23 cellular contexts compared by ENCODE assay signal in the genomic region with DNA sequence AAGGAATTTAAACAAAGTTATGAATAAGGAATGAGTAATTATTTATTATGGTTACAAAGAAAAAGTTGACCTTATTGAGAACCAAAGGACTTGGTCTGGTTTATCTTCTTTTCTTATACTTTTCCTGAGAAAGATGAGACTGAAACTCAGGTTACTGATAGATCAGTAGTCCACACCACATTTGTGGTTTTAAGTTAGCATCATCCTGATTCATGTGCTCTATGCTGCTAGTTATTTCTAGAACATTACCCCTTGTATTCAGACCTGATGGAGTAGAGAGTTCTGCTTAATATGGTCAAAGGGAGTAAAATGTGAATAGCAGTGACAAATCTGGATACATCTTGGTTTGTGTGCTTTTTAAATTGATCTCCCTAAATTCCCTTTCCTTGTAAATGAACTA.
"Had no signal": no experiment of that assay in that cellular context is flagged by ENCODE, and none has a peak within 500 bp of the region (broad histone marks: within the 10 kb centered on the region; RNA-seq: fewer than 3 reads in every experiment).

No MANE protein-coding gene starts in this region.

- H3K9ac ChIP-seq: parathyroid adenoma had no signal

- H3K4me1 Mint-ChIP-seq: activated CD4-positive, alpha-beta T cell treated with anti-CD3 and anti-CD28 coated beads, Interleukin-2, amount 10 ng/mL, durations not matched to agents 7 days and 5 days; activated CD8-positive, alpha-beta memory T cell treated with anti-CD3 and anti-CD28 coated beads, Interleukin-2, amount 10 ng/mL, durations not matched to agents 7 days and 5 days; activated naive CD8-positive, alpha-beta T cell treated with anti-CD3 and anti-CD28 coated beads, Interleukin-2, amount 50 U/mL, for 24 hours; naive B cell had no signal

- H3K27me3 ChIP-seq: body of pancreas, gastroesophageal sphincter, upper lobe of right lung had no signal

- DNase-seq: activated CD4-positive, alpha-beta T cell treated with anti-CD3 and anti-CD28 coated beads, Interleukin-2, amount 10 ng/mL, durations not matched to agents 7 days and 5 days; activated CD8-positive, alpha-beta memory T cell treated with anti-CD3 and anti-CD28 coated beads, Interleukin-2, amount 10 ng/mL, durations not matched to agents 7 days and 5 days; activated CD8-positive, alpha-beta T cell treated with anti-CD3 and anti-CD28 coated beads for 36 hours; activated gamma-delta T cell; activated naive CD4-positive, alpha-beta T cell treated with anti-CD3 and anti-CD28 coated beads, Interleukin-2, amount 50 U/mL, for 16 hours; activated naive CD8-positive, alpha-beta T cell treated with anti-CD3 and anti-CD28 coated beads, Interleukin-2, amount 50 U/mL, for 24 hours; activated T-cell treated with anti-CD3 and anti-CD28 coated beads for 4 hours; body of pancreas; effector CD4-positive, alpha-beta T cell; head of caudate nucleus; left colon; mesendoderm; mucosa of descending colon; naive B cell; nucleus accumbens; right cardiac atrium; stimulated activated CD8-positive, alpha-beta memory T cell treated with anti-CD3 and anti-CD28 coated beads, Interleukin-4, amount 100 ng/mL, for 48 hours; stimulated activated naive CD4-positive, alpha-beta T cell treated with Interleukin-2 at 50 U/mL for 16 hours; upper lobe of right lung had no signal

- H3K4me1 ChIP-seq: body of pancreas, parathyroid adenoma, upper lobe of right lung had no signal

- H3K27ac ChIP-seq: body of pancreas, gastroesophageal sphincter, parathyroid adenoma, skin epidermis, upper lobe of right lung had no signal

- H3K36me3 ChIP-seq: gastroesophageal sphincter, upper lobe of right lung had no signal

- H3K4me3 ChIP-seq: body of pancreas, gastroesophageal sphincter, mucosa of descending colon, skin epidermis, upper lobe of right lung had no signal

- H3K4me3 Mint-ChIP-seq: activated CD4-positive, alpha-beta T cell treated with anti-CD3 and anti-CD28 coated beads, Interleukin-2, amount 10 ng/mL, durations not matched to agents 7 days and 5 days; activated CD8-positive, alpha-beta memory T cell treated with anti-CD3 and anti-CD28 coated beads, Interleukin-2, amount 10 ng/mL, durations not matched to agents 7 days and 5 days; activated CD8-positive, alpha-beta T cell treated with anti-CD3 and anti-CD28 coated beads for 36 hours; activated naive CD8-positive, alpha-beta T cell treated with anti-CD3 and anti-CD28 coated beads, Interleukin-2, amount 50 U/mL, for 24 hours; dendritic cell treated with granulocyte-macrophage colony-stimulating factor and Interleukin-4, amounts not matched to agents 40 ng/mL and 50 ng/mL, for 4 days; naive B cell had no signal

- H3K27me3 Mint-ChIP-seq: activated CD4-positive, alpha-beta T cell treated with anti-CD3 and anti-CD28 coated beads, Interleukin-2, amount 10 ng/mL, durations not matched to agents 7 days and 5 days; activated CD8-positive, alpha-beta memory T cell treated with anti-CD3 and anti-CD28 coated beads, Interleukin-2, amount 10 ng/mL, durations not matched to agents 7 days and 5 days; activated CD8-positive, alpha-beta T cell treated with anti-CD3 and anti-CD28 coated beads for 36 hours; activated naive CD8-positive, alpha-beta T cell treated with anti-CD3 and anti-CD28 coated beads, Interleukin-2, amount 50 U/mL, for 24 hours; dendritic cell treated with granulocyte-macrophage colony-stimulating factor and Interleukin-4, amounts not matched to agents 40 ng/mL and 50 ng/mL, for 4 days had no signal

- H3K9me3 Mint-ChIP-seq: activated CD4-positive, alpha-beta T cell treated with anti-CD3 and anti-CD28 coated beads, Interleukin-2, amount 10 ng/mL, durations not matched to agents 7 days and 5 days; activated CD8-positive, alpha-beta T cell treated with anti-CD3 and anti-CD28 coated beads for 36 hours; activated naive CD8-positive, alpha-beta T cell treated with anti-CD3 and anti-CD28 coated beads, Interleukin-2, amount 50 U/mL, for 24 hours; dendritic cell treated with granulocyte-macrophage colony-stimulating factor and Interleukin-4, amounts not matched to agents 40 ng/mL and 50 ng/mL, for 4 days had no signal

- H3K27ac Mint-ChIP-seq: activated CD4-positive, alpha-beta T cell treated with anti-CD3 and anti-CD28 coated beads, Interleukin-2, amount 10 ng/mL, durations not matched to agents 7 days and 5 days; activated CD8-positive, alpha-beta memory T cell treated with anti-CD3 and anti-CD28 coated beads, Interleukin-2, amount 10 ng/mL, durations not matched to agents 7 days and 5 days; activated CD8-positive, alpha-beta T cell treated with anti-CD3 and anti-CD28 coated beads for 36 hours; activated naive CD8-positive, alpha-beta T cell treated with anti-CD3 and anti-CD28 coated beads, Interleukin-2, amount 50 U/mL, for 24 hours; dendritic cell treated with granulocyte-macrophage colony-stimulating factor and Interleukin-4, amounts not matched to agents 40 ng/mL and 50 ng/mL, for 4 days; naive B cell had no signal

- ATAC-seq: activated CD8-positive, alpha-beta memory T cell treated with anti-CD3 and anti-CD28 coated beads, Interleukin-2, amount 10 ng/mL, durations not matched to agents 7 days and 5 days; activated CD8-positive, alpha-beta T cell treated with anti-CD3 and anti-CD28 coated beads for 36 hours; activated naive CD8-positive, alpha-beta T cell treated with anti-CD3 and anti-CD28 coated beads, Interleukin-2, amount 50 U/mL, for 24 hours; body of pancreas; gastroesophageal sphincter; left colon; mucosa of descending colon; right cardiac atrium; upper lobe of right lung had no signal

- H3K9me3 ChIP-seq: body of pancreas, gastroesophageal sphincter, mucosa of descending colon, upper lobe of right lung had no signal

- H3K36me3 Mint-ChIP-seq: activated CD8-positive, alpha-beta memory T cell treated with anti-CD3 and anti-CD28 coated beads, Interleukin-2, amount 10 ng/mL, durations not matched to agents 7 days and 5 days; naive B cell had no signal

- H2AFZ ChIP-seq: parathyroid adenoma had no signal
